ENCODE assay signal across 11 cellular contexts in the genomic region with DNA sequence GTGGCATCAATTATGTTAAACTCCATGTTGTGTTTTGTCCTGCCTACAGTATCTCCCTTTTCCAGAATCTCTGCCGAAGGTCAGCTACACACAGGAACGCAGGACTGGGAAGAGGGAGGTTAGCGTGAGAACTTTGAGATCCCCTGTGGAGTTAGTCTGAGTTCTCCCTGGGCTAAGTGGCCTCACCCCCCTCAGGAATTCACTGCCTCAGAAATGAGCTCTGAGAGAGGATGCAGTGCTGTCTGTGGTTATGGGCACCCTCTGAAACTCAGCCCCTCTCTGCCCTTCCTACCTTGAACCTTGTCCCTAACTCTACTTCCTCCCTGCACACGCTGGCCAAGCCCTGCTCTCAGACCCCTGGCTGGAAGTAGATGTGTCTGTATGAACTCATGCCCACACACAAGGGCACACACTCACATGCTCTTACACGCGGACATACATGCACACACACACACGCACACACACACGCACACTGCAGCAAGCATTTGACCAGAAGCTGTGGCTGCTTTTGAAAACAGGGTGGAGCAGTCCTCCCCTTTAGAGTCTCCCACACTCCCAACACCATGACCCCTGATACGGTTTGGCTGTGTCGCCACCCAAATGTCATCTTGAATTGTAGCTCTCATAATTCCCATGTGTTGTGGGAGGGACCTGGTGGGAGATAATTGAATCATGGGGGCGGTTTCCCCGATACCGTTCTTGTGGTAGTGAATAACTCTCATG. TPM values are rescaled to one million over a fixed set of nuclear protein-coding genes. Genes with fewer than 3 reads are reported as not detected.
DNase-seq lines count a peak whose midpoint lies in the region; TF ChIP-seq lines count a peak whose summit lies in the region.
"Had no signal": no experiment of that assay in that cellular context is flagged by ENCODE, and none has a peak within 500 bp of the region (broad histone marks: within the 10 kb centered on the region; RNA-seq: fewer than 3 reads in every experiment).

No MANE protein-coding gene starts in this region.

- H2AFZ ChIP-seq in osteoblast (ENCODE audit: low read length) (no peak overlapping the region), Karpas-422 (ENCODE audit: low read length) (no peak overlapping the region)

- peaks cover 7% of the 10 kb centered on the region for H3K4me1 ChIP-seq in osteoblast (ENCODE audit: insufficient read depth, low read length)
- H3K4me1 ChIP-seq in Karpas-422 (ENCODE audit: low read length), result peaks cover 22% of the 10 kb centered on the region

- no peak overlapping the region for H3K27ac ChIP-seq in osteoblast (ENCODE audit: low read depth, low read length)
- H3K27ac ChIP-seq in Karpas-422 (ENCODE audit: low read length), result no peak overlapping the region
- H3K27ac ChIP-seq: ascending aorta had no signal

- no peaks in the 10 kb centered on the region for H3K9me3 ChIP-seq in osteoblast (ENCODE audit: low read depth, low read length)
- no peaks in the 10 kb centered on the region for H3K9me3 ChIP-seq in Karpas-422 (ENCODE audit: low read length)
- H3K9me3 ChIP-seq: ascending aorta had no signal

- H3K9me2 ChIP-seq in Karpas-422 (replicated peaks; ENCODE audit: insufficient read depth, low read length), result no peaks in the 10 kb centered on the region

- H3K27me3 ChIP-seq in osteoblast (ENCODE audit: insufficient read depth, low read length) (peaks cover 38% of the 10 kb centered on the region), Karpas-422 (ENCODE audit: low read length) (no peaks in the 10 kb centered on the region)
- H3K27me3 ChIP-seq: ascending aorta had no signal

- H3K4me3 ChIP-seq in osteoblast (ENCODE audit: insufficient read depth, low read length) (no peak overlapping the region), Karpas-422 (ENCODE audit: low read length) (no peak overlapping the region)
- H3K4me3 ChIP-seq: ascending aorta had no signal

- peak overlapping the region; percentile 32 for H3K4me2 ChIP-seq in osteoblast (ENCODE audit: insufficient read depth, low read length)
- H3K4me2 ChIP-seq in Karpas-422 (ENCODE audit: low read depth, low read length, poor library complexity, severe bottlenecking), result no peak overlapping the region

- DNase-seq in ELF-1 (ENCODE audit: low read depth, low spot score) (peak; percentile 90), MV-4-11 (lab: John Stamatoyannopoulos, UW) (peak; percentile 12), dedifferentiated amniotic fluid mesenchymal stem cell (ENCODE audit: extremely low spot score) (peak; percentile 42), osteoblast (ENCODE audit: insufficient read length, low spot score, missing footprints) (no peak), NK-92 (lab: John Stamatoyannopoulos, UW; ENCODE audit: unreplicated experiment) (no peak), Karpas-422 (no peak), NCI-H1092 treated with DMSO at 0.1 percent for 48 hours (lab: John Stamatoyannopoulos, UW) (no peak), NCI-H2107 (lab: John Stamatoyannopoulos, UW) (no peak)
- DNase-seq: kidney glomerular epithelial cell, MM.1S had no signal

- H3K36me3 ChIP-seq in osteoblast (ENCODE audit: insufficient read depth, low read length) (no peaks in the 10 kb centered on the region), Karpas-422 (ENCODE audit: insufficient read depth, low read length) (no peaks in the 10 kb centered on the region)
- H3K36me3 ChIP-seq: ascending aorta had no signal

- no peak overlapping the region for H3K9ac ChIP-seq in Karpas-422 (ENCODE audit: low read length)

- H3K79me2 ChIP-seq in osteoblast (ENCODE audit: insufficient read depth, low read length) (no peaks in the 10 kb centered on the region), Karpas-422 (ENCODE audit: low read length) (no peaks in the 10 kb centered on the region)

- no peak for TF ChIP-seq CTCF in osteoblast (IDR thresholded peaks at IDR 0.05; ENCODE audit: extremely low read depth, low read depth, low read length)

- H4K20me1 ChIP-seq in osteoblast (ENCODE audit: insufficient read depth, low read length), result no peaks in the 10 kb centered on the region
- H4K20me1 ChIP-seq in Karpas-422 (ENCODE audit: insufficient read depth, low read depth, low read length), result no peaks in the 10 kb centered on the region

RNA-seq across cellular contexts. Expression of a gene that starts 5.3 kb away (rescaled TPM):
- total RNA-seq in osteoblast, result not detected in 2 replicates
- 0.41 and 2.5 TPM in 2 replicates for total RNA-seq in Karpas-422 (2014; rRNA removed; shearing (Covaris generic); ENCODE audit: low replicate concordance)

Comparison
In these comparisons a context has a peak if more than half of its experiments do, and no peak if none do; other contexts are left out.
1. DNase-seq: peak in ELF-1 (single experiment), MV-4-11 (single experiment) and dedifferentiated amniotic fluid mesenchymal stem cell (single experiment); none in osteoblast (single experiment), NK-92 (single experiment), Karpas-422 (single experiment), NCI-H1092 treated with DMSO at 0.1 percent for 48 hours (single experiment) and NCI-H2107 (single experiment).